ENCODE assay signal across 1 cellular context in the genomic region with DNA sequence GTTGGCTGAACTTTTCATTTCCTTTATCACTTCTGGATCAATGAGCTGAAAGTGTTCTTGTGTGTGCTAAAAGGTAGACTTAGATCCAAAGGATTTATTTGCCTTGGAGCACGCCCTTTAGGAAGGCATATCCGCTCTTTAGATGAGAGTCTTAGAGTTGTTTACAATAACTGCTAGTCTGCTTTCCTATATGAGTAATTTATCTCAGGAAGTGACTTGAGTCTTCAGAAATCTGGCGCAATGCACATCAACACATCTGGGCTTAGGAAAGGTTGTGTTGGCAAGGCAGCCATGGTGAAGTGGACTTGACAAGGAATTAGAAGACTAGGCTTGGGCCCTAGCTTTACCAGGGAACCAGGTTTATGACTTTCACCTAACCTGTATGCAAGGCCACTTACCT.
TF ChIP-seq lines count a peak whose summit lies in the region.

No MANE protein-coding gene starts in this region.

TF ChIP-seq in IMR-90, 13 proteins besides CTCF, POLR2A, EP300 and RAD21:
- TF ChIP-seq, protein P1, sequence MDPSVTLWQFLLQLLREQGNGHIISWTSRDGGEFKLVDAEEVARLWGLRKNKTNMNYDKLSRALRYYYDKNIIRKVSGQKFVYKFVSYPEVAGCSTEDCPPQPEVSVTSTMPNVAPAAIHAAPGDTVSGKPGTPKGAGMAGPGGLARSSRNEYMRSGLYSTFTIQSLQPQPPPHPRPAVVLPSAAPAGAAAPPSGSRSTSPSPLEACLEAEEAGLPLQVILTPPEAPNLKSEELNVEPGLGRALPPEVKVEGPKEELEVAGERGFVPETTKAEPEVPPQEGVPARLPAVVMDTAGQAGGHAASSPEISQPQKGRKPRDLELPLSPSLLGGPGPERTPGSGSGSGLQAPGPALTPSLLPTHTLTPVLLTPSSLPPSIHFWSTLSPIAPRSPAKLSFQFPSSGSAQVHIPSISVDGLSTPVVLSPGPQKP (IDR thresholded peaks at IDR 0.05; ENCODE audit: borderline replicate concordance, low read depth, low read length), result no peak
- TF ChIP-seq RCOR1 (IDR thresholded peaks at IDR 0.05; ENCODE audit: insufficient replicate concordance, low read length), result no peak
- no peak for TF ChIP-seq BHLHE40 (IDR thresholded peaks at IDR 0.05; ENCODE audit: low read depth, low read length)
- no peak for TF ChIP-seq NFE2L2 (IDR thresholded peaks at IDR 0.05; ENCODE audit: low read depth, low read length)
- TF ChIP-seq MAZ (IDR thresholded peaks at IDR 0.05; ENCODE audit: borderline replicate concordance, low read depth, low read length), result no peak
- no peak for TF ChIP-seq SMC3 (IDR thresholded peaks at IDR 0.05; ENCODE audit: low read depth, low read length)
- TF ChIP-seq CEBPB (IDR thresholded peaks at IDR 0.05; ENCODE audit: low read depth, low read length), result peak; percentile 86
- no peak for TF ChIP-seq CHD1 (IDR thresholded peaks at IDR 0.05; ENCODE audit: low read depth, low read length)
- TF ChIP-seq MXI1 (IDR thresholded peaks at IDR 0.05; ENCODE audit: borderline replicate concordance, low read depth, low read length), result no peak
- no peak for TF ChIP-seq RFX5 (IDR thresholded peaks at IDR 0.05; ENCODE audit: low read depth, low read length)
- TF ChIP-seq, protein P2, sequence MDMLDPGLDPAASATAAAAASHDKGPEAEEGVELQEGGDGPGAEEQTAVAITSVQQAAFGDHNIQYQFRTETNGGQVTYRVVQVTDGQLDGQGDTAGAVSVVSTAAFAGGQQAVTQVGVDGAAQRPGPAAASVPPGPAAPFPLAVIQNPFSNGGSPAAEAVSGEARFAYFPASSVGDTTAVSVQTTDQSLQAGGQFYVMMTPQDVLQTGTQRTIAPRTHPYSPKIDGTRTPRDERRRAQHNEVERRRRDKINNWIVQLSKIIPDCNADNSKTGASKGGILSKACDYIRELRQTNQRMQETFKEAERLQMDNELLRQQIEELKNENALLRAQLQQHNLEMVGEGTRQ (IDR thresholded peaks at IDR 0.05; ENCODE audit: low read depth, low read length), result no peak
- 0 out of 2 replicates have a peak, but pooled peaks have one; percentile 13 for TF ChIP-seq FOS (IDR thresholded peaks at IDR 0.05; ENCODE audit: low read depth, low read length)
- TF ChIP-seq MAFK (IDR thresholded peaks at IDR 0.05; ENCODE audit: low read depth, low read length), result no peak
